Comparison of ENCODE assay signal across 18 cellular contexts in genomic region chr5:8828596-8829321, GRCh38.
DNase-seq lines count a peak whose midpoint lies in the region; ATAC-seq and TF ChIP-seq lines count a peak whose summit lies in the region.
"Had no signal": no experiment of that assay in that cellular context is flagged by ENCODE, and none has a peak within 500 bp of the region (broad histone marks: within the 10 kb centered on the region; RNA-seq: fewer than 3 reads in every experiment).

No MANE protein-coding gene starts in this region.

- H3K4me1 ChIP-seq in left ventricle myocardium inferior (no peaks in the 10 kb centered on the region), uterus (peaks cover 0 to 8% of the 10 kb centered on the region in 2 donors)
- H3K4me1 ChIP-seq: Peyer's patch had no signal

- TF ChIP-seq POLR2A in uterus (IDR thresholded peaks at IDR 0.05), result no peak

- DNase-seq in Right ventricle myocardium inferior (ENCODE audit: missing footprints) (no peak), left ventricle myocardium inferior (no peak), cardiac fibroblast (ENCODE audit: low read depth in 2 of 2) (peak; percentile 49 to 51), kidney tubule cell (ENCODE audit: low spot score) (peak; percentile 1), uterus (no peak), NAMALWA (ENCODE audit: low spot score) (no peak), AG08395 (ENCODE audit: low spot score) (no peak), COLO668 (lab: John Stamatoyannopoulos, UW; ENCODE audit: unreplicated experiment) (no peak)
- DNase-seq: activated CD4-positive, CD25-positive, alpha-beta regulatory T cell; activated CD8-positive, alpha-beta memory T cell treated with anti-CD3 and anti-CD28 coated beads, Interleukin-2, amount 10 ng/mL, durations not matched to agents 7 days and 5 days; activated gamma-delta T cell; CD4-positive, alpha-beta memory T cell; esophagus squamous epithelium; NCI-H2029 treated with DMSO at 0.1 percent for 48 hours; NCI-H526 treated with DMSO at 0.1 percent for 48 hours; Peyer's patch; stimulated activated CD4-positive, alpha-beta T cell treated with anti-CD3 and anti-CD28 coated beads, Interleukin-2, amount 100 ng/mL, for 48 hours had no signal

- H3K36me3 ChIP-seq in left ventricle myocardium inferior (no peaks in the 10 kb centered on the region), uterus (no peaks in the 10 kb centered on the region)
- H3K36me3 ChIP-seq: esophagus squamous epithelium, Peyer's patch had no signal

- H3K4me3 ChIP-seq in left ventricle myocardium inferior, result no peak overlapping the region
- no peak overlapping the region for H3K4me3 ChIP-seq in cardiac fibroblast (replicated peaks in 1 of 2; ENCODE audit: low read depth in 2 of 2, low read length in 2 of 2)
- H3K4me3 ChIP-seq in uterus, result no peak overlapping the region
- H3K4me3 ChIP-seq: esophagus squamous epithelium, Peyer's patch had no signal

- peaks cover 9% of the 10 kb centered on the region for H3K9me3 ChIP-seq in left ventricle myocardium inferior (replicated peaks)
- H3K9me3 ChIP-seq in uterus, result no peaks in the 10 kb centered on the region
- H3K9me3 ChIP-seq: esophagus squamous epithelium, Peyer's patch had no signal

- TF ChIP-seq CTCF in left ventricle myocardium inferior (IDR thresholded peaks at IDR 0.05; ENCODE audit: borderline replicate concordance), result no peak
- TF ChIP-seq CTCF in cardiac fibroblast (IDR thresholded peaks at IDR 0.05; ENCODE audit: low read depth, low read length), result no peak
- no peak for TF ChIP-seq CTCF in uterus (IDR thresholded peaks at IDR 0.05)

- H3K27me3 ChIP-seq in left ventricle myocardium inferior (ENCODE audit: low read depth) (no peaks in the 10 kb centered on the region), uterus (no peaks in the 10 kb centered on the region)
- H3K27me3 ChIP-seq: esophagus squamous epithelium, Peyer's patch had no signal

- H3K27ac ChIP-seq in left ventricle myocardium inferior (replicated peaks) (no peak overlapping the region), uterus (peak overlapping the region; percentile 60 to 75)
- H3K27ac ChIP-seq: esophagus squamous epithelium had no signal

- peak; percentile 11 for ATAC-seq in Right ventricle myocardium inferior
- ATAC-seq: activated CD8-positive, alpha-beta memory T cell treated with anti-CD3 and anti-CD28 coated beads, Interleukin-2, amount 10 ng/mL, durations not matched to agents 7 days and 5 days; natural killer cell treated with Interleukin-12 subunit alpha and Interleukin-12 subunit beta and Interleukin-15 and Interleukin-18, amount 100 ng/mL, for 72 hours had no signal

- intact Hi-C loops in Right ventricle myocardium inferior (cut with DNase I) (no loop called here), left ventricle myocardium inferior (cut with micrococcal nuclease) (no loop called here), uterus (cut with DNase I; ENCODE audit: low total_unique reads) (no loop called here)

Comparison
In these comparisons a context has a peak if more than half of its experiments do, and no peak if none do; other contexts are left out.
1. DNase-seq: peak in cardiac fibroblast (2 of 2) and kidney tubule cell (single experiment); none in Right ventricle myocardium inferior (single experiment), left ventricle myocardium inferior (single experiment), uterus (0 of 2), NAMALWA (single experiment), AG08395 (single experiment) and COLO668 (single experiment).